19 cellular contexts compared by ENCODE assay signal in the genomic region with DNA sequence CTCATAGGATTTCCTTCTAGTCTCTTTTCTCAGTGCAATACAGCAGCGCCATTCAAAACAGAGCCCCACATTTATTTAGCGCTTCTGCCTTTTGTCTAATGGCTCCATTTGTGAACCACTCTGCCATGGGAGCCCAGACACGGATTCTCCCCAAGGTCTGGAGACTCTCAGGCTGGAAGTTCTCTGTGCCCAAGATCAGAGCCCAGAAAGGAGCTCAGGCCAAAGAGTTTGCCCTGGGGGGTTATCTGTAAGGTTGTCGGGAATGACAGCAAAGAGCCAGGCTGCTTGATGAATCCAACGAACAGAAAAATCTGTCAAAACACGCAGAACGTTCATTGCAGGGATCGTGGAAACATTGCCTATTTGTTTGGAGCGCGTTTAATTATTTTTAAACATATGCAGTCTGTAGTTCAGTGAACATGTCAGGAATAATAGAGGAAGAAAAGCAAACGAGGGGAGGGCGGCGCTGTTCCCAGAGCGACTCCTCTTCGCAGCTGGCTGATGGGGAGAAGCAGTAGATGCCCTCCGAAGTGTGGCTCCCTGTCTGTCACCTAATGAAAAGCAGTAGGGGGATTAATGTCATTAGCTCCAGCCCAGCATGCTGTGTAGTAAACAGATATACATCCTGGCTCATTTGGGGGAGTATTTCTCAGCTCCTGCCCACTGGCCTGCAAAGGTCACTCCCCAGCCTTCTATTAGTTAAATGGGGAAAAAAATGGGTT.
"Had no signal": no experiment of that assay in that cellular context is flagged by ENCODE, and none has a peak within 500 bp of the region (broad histone marks: within the 10 kb centered on the region; RNA-seq: fewer than 3 reads in every experiment).

No MANE protein-coding gene starts in this region.

- H3K36me3 Mint-ChIP-seq: activated naive CD4-positive, alpha-beta T cell treated with anti-CD3 and anti-CD28 coated beads, Interleukin-2, amount 50 U/mL, for 24 hours; natural killer cell treated with Interleukin-12 subunit alpha and Interleukin-12 subunit beta and Interleukin-15 and Interleukin-18, amount 100 ng/mL, for 72 hours had no signal

- H3K27ac Mint-ChIP-seq: activated naive CD4-positive, alpha-beta T cell treated with anti-CD3 and anti-CD28 coated beads, Interleukin-2, amount 50 U/mL, for 24 hours; activated T-cell treated with anti-CD3 and anti-CD28 coated beads, Interleukin-2, amount 50 U/mL, for 72 hours; natural killer cell treated with Interleukin-12 subunit alpha and Interleukin-12 subunit beta and Interleukin-15 and Interleukin-18, amount 100 ng/mL, for 72 hours; progenitor cell of endocrine pancreas had no signal

- H3K27me3 Mint-ChIP-seq: activated naive CD4-positive, alpha-beta T cell treated with anti-CD3 and anti-CD28 coated beads, Interleukin-2, amount 50 U/mL, for 24 hours; natural killer cell treated with Interleukin-12 subunit alpha and Interleukin-12 subunit beta and Interleukin-15 and Interleukin-18, amount 100 ng/mL, for 72 hours had no signal

- H3K4me1 Mint-ChIP-seq: activated naive CD4-positive, alpha-beta T cell treated with anti-CD3 and anti-CD28 coated beads, Interleukin-2, amount 50 U/mL, for 24 hours had no signal

- H3K4me3 ChIP-seq: cardiac muscle cell, esophagus squamous epithelium, lower lobe of right lung, right atrium auricular region, thyroid gland had no signal

- H3K36me3 ChIP-seq: cardiac muscle cell, esophagus squamous epithelium, lower lobe of right lung, right atrium auricular region, thyroid gland had no signal

- H3K4me3 Mint-ChIP-seq: activated naive CD4-positive, alpha-beta T cell treated with anti-CD3 and anti-CD28 coated beads, Interleukin-2, amount 50 U/mL, for 24 hours; activated T-cell treated with anti-CD3 and anti-CD28 coated beads, Interleukin-2, amount 50 U/mL, for 72 hours; natural killer cell treated with Interleukin-12 subunit alpha and Interleukin-12 subunit beta and Interleukin-15 and Interleukin-18, amount 100 ng/mL, for 72 hours had no signal

- H3K4me1 ChIP-seq: esophagus squamous epithelium, lower lobe of right lung, right atrium auricular region, thyroid gland had no signal

- H3K27ac ChIP-seq: cardiac muscle cell, esophagus squamous epithelium, lower lobe of right lung, right atrium auricular region, thyroid gland, VCaP had no signal

- H3K9me3 ChIP-seq: esophagus squamous epithelium, right atrium auricular region, thyroid gland had no signal

- H3K27me3 ChIP-seq: cardiac muscle cell, right atrium auricular region, thyroid gland had no signal

- DNase-seq: activated CD4-positive, alpha-beta T cell treated with anti-CD3 and anti-CD28 coated beads for 1 hour; activated gamma-delta T cell; activated T-cell treated with anti-CD3 and anti-CD28 coated beads, Interleukin-2, amount 50 U/mL, for 72 hours; dermis blood vessel endothelial cell; effector memory CD4-positive, alpha-beta T cell; esophagus squamous epithelium; left cardiac atrium; lower lobe of right lung; stimulated activated CD4-positive, alpha-beta T cell treated with anti-CD3 and anti-CD28 coated beads, Interleukin-12 subunit alpha, Interleukin-12 subunit beta, amount 100 ng/mL, for 4 hours; stimulated activated CD4-positive, alpha-beta T cell treated with anti-CD3 and anti-CD28 coated beads, Interleukin-1b, Interleukin-23, amount 100 ng/mL, for 48 hours; stimulated activated CD8-positive, alpha-beta memory T cell treated with anti-CD3 and anti-CD28 coated beads, Interleukin-4, amount 100 ng/mL, for 48 hours; stimulated activated naive CD4-positive, alpha-beta T cell; thyroid gland had no signal
